In the genomic region with DNA sequence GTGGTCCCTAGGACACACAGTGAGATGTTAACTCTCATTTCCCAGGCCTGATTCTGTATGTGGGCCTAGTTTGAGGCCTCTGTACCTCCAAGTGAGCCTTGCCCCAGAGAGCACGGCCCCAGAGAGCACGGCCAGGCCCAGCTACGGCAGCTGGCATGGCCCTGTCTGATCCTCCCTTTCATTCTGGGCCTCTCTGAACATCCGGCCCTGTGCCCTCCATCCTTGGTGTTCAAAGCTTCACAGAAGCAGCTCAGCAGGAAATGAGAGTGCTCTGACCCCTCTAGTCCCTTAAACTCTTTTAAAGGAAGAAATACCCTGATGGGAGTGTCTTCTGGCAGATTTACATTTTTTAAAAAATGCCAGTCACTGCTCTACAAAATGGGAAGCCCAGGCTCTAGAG, we compare ENCODE assay signal across 27 cellular contexts.
DNase-seq lines count a peak whose midpoint lies in the region; ATAC-seq and TF ChIP-seq lines count a peak whose summit lies in the region.
"Had no signal": no experiment of that assay in that cellular context is flagged by ENCODE, and none has a peak within 500 bp of the region (broad histone marks: within the 10 kb centered on the region; RNA-seq: fewer than 3 reads in every experiment).

No MANE protein-coding gene starts in this region.

- H3K9ac ChIP-seq in H9 (ENCODE audit: extremely low read depth, insufficient read length, low read length) = no peak overlapping the region

- H3K56ac ChIP-seq in H9 (ENCODE audit: insufficient read length, low read depth, low read length) = no peak overlapping the region

- POLR2A ChIA-PET in activated CD4-positive, alpha-beta T cell treated with anti-CD3 and anti-CD28 coated beads, Interleukin-2, amount 10 ng/mL, durations not matched to agents 7 days and 5 days (lab: Charles Lee) = no interaction called here

- H4K8ac ChIP-seq in H9 (replicated peaks; ENCODE audit: insufficient read length, low read depth, low read length) = no peak overlapping the region

- no peak overlapping the region for H4K5ac ChIP-seq in H9 (ENCODE audit: insufficient read length, low read depth, low read length)

- peaks cover 5% of the 10 kb centered on the region for H3K4me1 Mint-ChIP-seq in activated CD4-positive, alpha-beta T cell treated with anti-CD3 and anti-CD28 coated beads, Interleukin-2, amount 10 ng/mL, durations not matched to agents 7 days and 5 days
- peaks cover 8 to 9% of the 10 kb centered on the region in 2 experiments for H3K4me1 Mint-ChIP-seq in H9
- peaks cover 12% of the 10 kb centered on the region for H3K4me1 Mint-ChIP-seq in activated naive CD8-positive, alpha-beta T cell treated with anti-CD3 and anti-CD28 coated beads for 36 hours
- H3K4me1 Mint-ChIP-seq: endodermal cell had no signal

- no peaks in the 10 kb centered on the region for H3K27me3 Mint-ChIP-seq in activated CD4-positive, alpha-beta T cell treated with anti-CD3 and anti-CD28 coated beads, Interleukin-2, amount 10 ng/mL, durations not matched to agents 7 days and 5 days
- H3K27me3 Mint-ChIP-seq in H9 (ENCODE audit: low read depth) = no peaks in the 10 kb centered on the region; the same call in 1 of the 2 replicates
- H3K27me3 Mint-ChIP-seq in activated naive CD8-positive, alpha-beta T cell treated with anti-CD3 and anti-CD28 coated beads for 36 hours = no peaks in the 10 kb centered on the region
- H3K27me3 Mint-ChIP-seq: activated CD4-positive, alpha-beta memory T cell treated with anti-CD3 and anti-CD28 coated beads for 36 hours had no signal

- H2BK20ac ChIP-seq in H9 (ENCODE audit: low read depth, low read length, poor library complexity, severe bottlenecking) = no peak overlapping the region

- H2BK12ac ChIP-seq in H9 (ENCODE audit: insufficient read length, low read depth, low read length) = no peak overlapping the region

- no peak for TF ChIP-seq CTCF in H9 (conservative IDR thresholded peaks at IDR 0.05)
- no peak for TF ChIP-seq CTCF in spleen (IDR thresholded peaks at IDR 0.05 in 8 of 11, conservative IDR thresholded peaks at IDR 0.05 in 3 of 11)
- no peak for TF ChIP-seq CTCF in Peyer's patch (IDR thresholded peaks at IDR 0.05)

- H3K27ac ChIP-seq in H9 (ENCODE audit: insufficient read length, low read depth, low read length) (no peak overlapping the region), spleen (peak overlapping the region in 5 of 8 donors; percentile 20 to 58 (median 45)), Peyer's patch (no peak overlapping the region)
- H3K27ac ChIP-seq: colonic mucosa, esophagus squamous epithelium, gastroesophageal sphincter, lower lobe of right lung, skin epidermis, stomach, WERI-Rb-1 had no signal

- no peaks in the 10 kb centered on the region for H3K79me1 ChIP-seq in H9 (ENCODE audit: insufficient read depth, low read depth, low read length, poor library complexity, severe bottlenecking)

- H2AFZ ChIP-seq in H9 (ENCODE audit: low read length) = no peak overlapping the region
- H2AFZ ChIP-seq: GM23338 had no signal

- no peaks in the 10 kb centered on the region for H4K20me1 ChIP-seq in H9 (ENCODE audit: control insufficient read depth, insufficient read depth, insufficient read length)

- H2BK15ac ChIP-seq in H9 (ENCODE audit: low read depth, low read length) = no peak overlapping the region

- H2AK5ac ChIP-seq in H9 (ENCODE audit: insufficient read length, low read length) = no peak overlapping the region

- peak; percentile 12 for DNase-seq in activated CD4-positive, alpha-beta T cell treated with anti-CD3 and anti-CD28 coated beads, Interleukin-2, amount 10 ng/mL, durations not matched to agents 7 days and 5 days
- DNase-seq in activated CD4-positive, alpha-beta T cell treated with anti-CD3 and anti-CD28 coated beads for 1 hour = no peak
- DNase-seq in H9 = no peak
- DNase-seq in activated naive CD8-positive, alpha-beta T cell treated with anti-CD3 and anti-CD28 coated beads for 36 hours = no peak
- DNase-seq in spleen = no peak
- DNase-seq in Peyer's patch = no peak
- DNase-seq in NCI-H2227 treated with DMSO at 0.1 percent for 48 hours (lab: John Stamatoyannopoulos, UW) = no peak
- DNase-seq: 8988T; activated CD4-positive, alpha-beta memory T cell treated with anti-CD3 and anti-CD28 coated beads for 36 hours; AML-193; Caco-2; colonic mucosa; DND-41; endodermal cell; esophagus squamous epithelium; kidney; lower lobe of right lung; NCI-H2171; NCI-H526; stimulated activated CD4-positive, alpha-beta T cell treated with anti-CD3 and anti-CD28 coated beads, Interleukin-2, amount 100 ng/mL, for 48 hours; stomach; trophoblast cell; WERI-Rb-1 had no signal

- H3K4me2 ChIP-seq in H9 (ENCODE audit: insufficient read depth, insufficient read length, low read length) = no peak overlapping the region
- H3K4me2 ChIP-seq: GM23338 had no signal

- H3K27ac Mint-ChIP-seq in activated CD4-positive, alpha-beta T cell treated with anti-CD3 and anti-CD28 coated beads, Interleukin-2, amount 10 ng/mL, durations not matched to agents 7 days and 5 days = peak overlapping the region; percentile 61
- H3K27ac Mint-ChIP-seq in H9 = no peak overlapping the region
- peak overlapping the region; percentile 59 for H3K27ac Mint-ChIP-seq in activated naive CD8-positive, alpha-beta T cell treated with anti-CD3 and anti-CD28 coated beads for 36 hours
- H3K27ac Mint-ChIP-seq: activated CD4-positive, alpha-beta memory T cell treated with anti-CD3 and anti-CD28 coated beads for 36 hours; endodermal cell; GM23338 had no signal

- H3K27me3 ChIP-seq in H9 (ENCODE audit: insufficient read depth, low read length) = no peaks in the 10 kb centered on the region
- no peaks in the 10 kb centered on the region for H3K27me3 ChIP-seq in spleen (replicated peaks in 1 of 7)
- H3K27me3 ChIP-seq in Peyer's patch = no peaks in the 10 kb centered on the region
- H3K27me3 ChIP-seq: colonic mucosa, gastroesophageal sphincter, stomach had no signal

- no CpG with 5 or more reads among the region's 4 CpGs for WGBS in H9 (ENCODE audit: extremely low coverage, insufficient read length, low lambda C conversion rate)
- 50 to 72% (median 66%) methylated on average over 4 of the region's 4 CpGs for WGBS in spleen, 5 donors

- no peak overlapping the region for H3K18ac ChIP-seq in H9 (ENCODE audit: insufficient read length, low read depth, low read length)

- H2BK120ac ChIP-seq in H9 (ENCODE audit: low read depth, low read length, poor library complexity, severe bottlenecking) = no peak overlapping the region

- no peak overlapping the region for H3K4me3 ChIP-seq in spleen
- no peak overlapping the region for H3K4me3 ChIP-seq in Peyer's patch
- H3K4me3 ChIP-seq: colonic mucosa, esophagus squamous epithelium, gastroesophageal sphincter, GM23338, lower lobe of right lung, skin epidermis, stomach had no signal

- H3K9me3 Mint-ChIP-seq in activated CD4-positive, alpha-beta T cell treated with anti-CD3 and anti-CD28 coated beads, Interleukin-2, amount 10 ng/mL, durations not matched to agents 7 days and 5 days = no peaks in the 10 kb centered on the region
- H3K9me3 Mint-ChIP-seq in H9 = no peaks in the 10 kb centered on the region
- no peaks in the 10 kb centered on the region for H3K9me3 Mint-ChIP-seq in activated naive CD8-positive, alpha-beta T cell treated with anti-CD3 and anti-CD28 coated beads for 36 hours
- H3K9me3 Mint-ChIP-seq: activated CD4-positive, alpha-beta memory T cell treated with anti-CD3 and anti-CD28 coated beads for 36 hours; endodermal cell; GM23338 had no signal

- no peak for ATAC-seq in HG03039 (IDR thresholded peaks at IDR 0.05; ENCODE audit: unreplicated experiment)
- ATAC-seq: gastroesophageal sphincter, GM23338, lower lobe of right lung had no signal

- no peak overlapping the region for H3K14ac ChIP-seq in H9 (ENCODE audit: insufficient read depth, low read length)

- TF ChIP-seq POLR2A in spleen (IDR thresholded peaks at IDR 0.05) (no peak), Peyer's patch (IDR thresholded peaks at IDR 0.05) (no peak)

- peak overlapping the region; percentile 37 for H4K91ac ChIP-seq in H9 (ENCODE audit: insufficient read length, low read depth, low read length)

- no peak overlapping the region for H3K4me3 Mint-ChIP-seq in activated CD4-positive, alpha-beta T cell treated with anti-CD3 and anti-CD28 coated beads, Interleukin-2, amount 10 ng/mL, durations not matched to agents 7 days and 5 days
- no peak overlapping the region for H3K4me3 Mint-ChIP-seq in H9
- no peak overlapping the region for H3K4me3 Mint-ChIP-seq in activated naive CD8-positive, alpha-beta T cell treated with anti-CD3 and anti-CD28 coated beads for 36 hours
- H3K4me3 Mint-ChIP-seq: activated CD4-positive, alpha-beta memory T cell treated with anti-CD3 and anti-CD28 coated beads for 36 hours; endodermal cell; GM23338 had no signal

- no peak overlapping the region for H3T11ph ChIP-seq in H9 (ENCODE audit: low read length)

- H3K23ac ChIP-seq in H9 (ENCODE audit: insufficient read length, low read depth, low read length) = no peak overlapping the region

- H3K79me2 ChIP-seq in H9 (ENCODE audit: insufficient read depth, low read length) = no peaks in the 10 kb centered on the region

- intact Hi-C loops in spleen (cut with DNase I; ENCODE audit: low total_unique reads) = no loop called here

- no peaks in the 10 kb centered on the region for H3K36me3 Mint-ChIP-seq in activated CD4-positive, alpha-beta T cell treated with anti-CD3 and anti-CD28 coated beads, Interleukin-2, amount 10 ng/mL, durations not matched to agents 7 days and 5 days (ENCODE audit: low read depth)
- no peaks in the 10 kb centered on the region for H3K36me3 Mint-ChIP-seq in H9 (ENCODE audit: insufficient read depth in 1 of 3, low read depth in 3 of 3)
- no peaks in the 10 kb centered on the region for H3K36me3 Mint-ChIP-seq in activated naive CD8-positive, alpha-beta T cell treated with anti-CD3 and anti-CD28 coated beads for 36 hours
- H3K36me3 Mint-ChIP-seq: activated CD4-positive, alpha-beta memory T cell treated with anti-CD3 and anti-CD28 coated beads for 36 hours had no signal

- H3K4ac ChIP-seq in H9 (ENCODE audit: low read depth, low read length) = no peak overlapping the region

- no peak overlapping the region for H2BK5ac ChIP-seq in H9 (ENCODE audit: insufficient read length, low read length)

- H3K4me1 ChIP-seq in H9 (ENCODE audit: insufficient read depth, low read length) (no peaks in the 10 kb centered on the region), spleen (peaks cover 0 to 22% (median 5%) of the 10 kb centered on the region in 6 donors), Peyer's patch (no peaks in the 10 kb centered on the region)
- H3K4me1 ChIP-seq: Caco-2, colonic mucosa had no signal

- no peaks in the 10 kb centered on the region for H3K36me3 ChIP-seq in spleen
- H3K36me3 ChIP-seq in Peyer's patch = no peaks in the 10 kb centered on the region
- H3K36me3 ChIP-seq: colonic mucosa, esophagus squamous epithelium, gastroesophageal sphincter, lower lobe of right lung, stomach, WERI-Rb-1 had no signal

- H3K23me2 ChIP-seq in H9 (ENCODE audit: insufficient read length, low read depth, low read length, poor library complexity, severe bottlenecking) = no peaks in the 10 kb centered on the region

- H3K9me3 ChIP-seq in H9 (ENCODE audit: control insufficient read depth, low read depth, low read length) (no peaks in the 10 kb centered on the region), spleen (no peaks in the 10 kb centered on the region), Peyer's patch (no peaks in the 10 kb centered on the region)
- H3K9me3 ChIP-seq: Caco-2, colonic mucosa, esophagus squamous epithelium, gastroesophageal sphincter, lower lobe of right lung, stomach had no signal

- CTCF ChIA-PET in activated CD4-positive, alpha-beta T cell treated with anti-CD3 and anti-CD28 coated beads, Interleukin-2, amount 10 ng/mL, durations not matched to agents 7 days and 5 days (lab: Charles Lee) = no interaction called here

Comparison
In these comparisons a context has a peak if more than half of its experiments do, and no peak if none do; other contexts are left out.
1. H3K27ac Mint-ChIP-seq: peak in activated CD4-positive, alpha-beta T cell treated with anti-CD3 and anti-CD28 coated beads, Interleukin-2, amount 10 ng/mL, durations not matched to agents 7 days and 5 days (single experiment) and activated naive CD8-positive, alpha-beta T cell treated with anti-CD3 and anti-CD28 coated beads for 36 hours (single experiment); none in H9 (0 of 3).
2. H3K27ac ChIP-seq: peak in spleen (5 of 8); none in H9 (single experiment) and Peyer's patch (0 of 4).